In genomic region chr1:25702101-25702775, GRCh38 we compare ENCODE assay signal across 19 cellular contexts.
DNase-seq lines count a peak whose midpoint lies in the region; ATAC-seq and TF ChIP-seq lines count a peak whose summit lies in the region.
"Had no signal": no experiment of that assay in that cellular context is flagged by ENCODE, and none has a peak within 500 bp of the region (broad histone marks: within the 10 kb centered on the region; RNA-seq: fewer than 3 reads in every experiment).

No MANE protein-coding gene starts in this region.

- H3K4me3 ChIP-seq in adipocyte (ENCODE audit: low read length) = no peak overlapping the region
- H3K4me3 ChIP-seq in suprapubic skin = no peak overlapping the region
- H3K4me3 ChIP-seq: adrenal gland had no signal

- H3K9me3 ChIP-seq in adipocyte (ENCODE audit: control insufficient read depth, low read length) (no peaks in the 10 kb centered on the region), suprapubic skin (no peaks in the 10 kb centered on the region)
- H3K9me3 ChIP-seq: adrenal gland had no signal

- H3K4me1 ChIP-seq in adipocyte (ENCODE audit: control insufficient read depth, insufficient read depth, low read length) (peaks cover 68% of the 10 kb centered on the region), suprapubic skin (peaks cover 72% of the 10 kb centered on the region)

- no peak for TF ChIP-seq CTCF in suprapubic skin (IDR thresholded peaks at IDR 0.05)

- peak; percentile 19 for DNase-seq in activated effector memory CD4-positive, alpha-beta T cell treated with anti-CD3 and anti-CD28 coated beads, Interleukin-2, amount 50 U/mL, for 16 hours
- no peak for DNase-seq in activated effector memory CD4-positive, alpha-beta T cell treated with Interleukin-2 at 50 U/mL for 16 hours
- DNase-seq in adipocyte (ENCODE audit: low read depth) = peak; percentile 44
- peak; percentile 58 for DNase-seq in iPS-NIHi11 (ENCODE audit: low spot score)
- peak; percentile 51 to 65 for DNase-seq in suprapubic skin (ENCODE audit: low spot score in 2 of 2)
- no peak for DNase-seq in 8988T
- DNase-seq in substantia nigra (lab: John Stamatoyannopoulos, UW) = no peak
- DNase-seq: activated CD4-positive, alpha-beta T cell treated with anti-CD3 and anti-CD28 coated beads, Interleukin-2, amount 10 ng/mL, durations not matched to agents 24 days and 14 days; adrenal gland; CD8-positive, alpha-beta T cell; Karpas-422; NCI-H1436; NCI-H2227 treated with DMSO at 0.1 percent for 48 hours; SHP77; stimulated activated naive B cell treated with anti-CD40 and anti-IgM and Interleukin-4, amounts not matched to agents 10 μg/mL and 1 μg/mL and 100 μg/mL, for 72 hours; T-helper 9 cell had no signal

- 93% methylated on average over 9 of the region's 11 CpGs for WGBS in suprapubic skin

- ATAC-seq in activated CD4-positive, CD25-positive, alpha-beta regulatory T cell treated with anti-CD3 and anti-CD28 coated beads, Interleukin-2, amount 50 U/mL, for 24 hours = no peak
- ATAC-seq: CD8-positive, alpha-beta T cell; esophagus mucosa; stimulated activated naive B cell treated with anti-CD40 and anti-IgM and Interleukin-4, amounts not matched to agents 10 μg/mL and 1 μg/mL and 100 μg/mL, for 72 hours had no signal

- H3K27me3 ChIP-seq in adipocyte (replicated peaks; ENCODE audit: control insufficient read depth, insufficient read depth, low read length) = no peaks in the 10 kb centered on the region
- no peaks in the 10 kb centered on the region for H3K27me3 ChIP-seq in suprapubic skin
- H3K27me3 ChIP-seq: adrenal gland had no signal

- H3K27ac ChIP-seq in suprapubic skin (no peak overlapping the region), substantia nigra (ENCODE audit: low read depth, low read length, poor library complexity, severe bottlenecking) (no peak overlapping the region)
- H3K27ac ChIP-seq: HL-60 had no signal

- H3K36me3 ChIP-seq in adipocyte (ENCODE audit: control insufficient read depth, insufficient read depth, low read length, severe bottlenecking) = no peaks in the 10 kb centered on the region
- H3K36me3 ChIP-seq in suprapubic skin = no peaks in the 10 kb centered on the region
- H3K36me3 ChIP-seq: adrenal gland had no signal

- H3K9ac ChIP-seq in adipocyte (ENCODE audit: low read length) = peak overlapping the region; percentile 22

- no peak for TF ChIP-seq POLR2A in suprapubic skin (IDR thresholded peaks at IDR 0.05)

- no peak for TF ChIP-seq EP300 in suprapubic skin (IDR thresholded peaks at IDR 0.05)

Comparison
In these comparisons a context has a peak if more than half of its experiments do, and no peak if none do; other contexts are left out.
1. DNase-seq: peak in activated effector memory CD4-positive, alpha-beta T cell treated with anti-CD3 and anti-CD28 coated beads, Interleukin-2, amount 50 U/mL, for 16 hours (single experiment), adipocyte (single experiment), iPS-NIHi11 (single experiment) and suprapubic skin (2 of 2); none in activated effector memory CD4-positive, alpha-beta T cell treated with Interleukin-2 at 50 U/mL for 16 hours (single experiment), 8988T (single experiment) and substantia nigra (0 of 49).